In the genomic region with DNA sequence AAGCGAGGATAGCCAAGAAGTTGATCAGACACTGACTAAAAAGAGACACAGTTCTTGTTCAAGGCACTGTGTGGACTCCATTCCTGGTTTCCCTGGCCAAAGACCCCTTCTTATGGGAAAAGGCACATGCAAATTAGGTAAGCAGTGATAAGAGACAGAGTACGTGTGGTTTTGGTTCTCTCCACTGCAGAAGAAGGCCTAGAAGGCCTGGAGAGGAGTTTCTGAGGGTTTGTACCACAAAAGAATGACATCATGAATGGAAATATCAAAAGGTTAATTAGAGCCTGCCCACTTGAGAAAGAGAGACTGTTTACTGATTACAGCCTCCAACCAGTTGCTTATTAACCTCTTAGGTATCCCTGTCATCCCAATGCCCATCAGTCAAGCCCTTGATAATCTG, we compare ENCODE assay signal across 13 cellular contexts.
DNase-seq lines count a peak whose midpoint lies in the region; ATAC-seq lines count a peak whose summit lies in the region.
"Had no signal": no experiment of that assay in that cellular context is flagged by ENCODE, and none has a peak within 500 bp of the region (broad histone marks: within the 10 kb centered on the region; RNA-seq: fewer than 3 reads in every experiment).

No MANE protein-coding gene starts in this region.

- H3K4me1 Mint-ChIP-seq in activated naive CD8-positive, alpha-beta T cell treated with anti-CD3 and anti-CD28 coated beads, Interleukin-2, amount 50 U/mL, for 24 hours, result peaks cover 14% of the 10 kb centered on the region
- H3K4me1 Mint-ChIP-seq in activated naive CD8-positive, alpha-beta T cell treated with anti-CD3 and anti-CD28 coated beads for 36 hours, result peaks cover 14% of the 10 kb centered on the region
- H3K4me1 Mint-ChIP-seq: immature natural killer cell had no signal

- H3K4me3 Mint-ChIP-seq in activated naive CD8-positive, alpha-beta T cell treated with anti-CD3 and anti-CD28 coated beads, Interleukin-2, amount 50 U/mL, for 24 hours, result no peak overlapping the region
- no peak overlapping the region for H3K4me3 Mint-ChIP-seq in activated naive CD8-positive, alpha-beta T cell treated with anti-CD3 and anti-CD28 coated beads for 36 hours
- H3K4me3 Mint-ChIP-seq: immature natural killer cell; naive thymus-derived CD4-positive, alpha-beta T cell had no signal

- peak; percentile 73 for ATAC-seq in activated naive CD8-positive, alpha-beta T cell treated with anti-CD3 and anti-CD28 coated beads, Interleukin-2, amount 50 U/mL, for 24 hours
- ATAC-seq in GM21825 (IDR thresholded peaks at IDR 0.05; ENCODE audit: unreplicated experiment) (peak; percentile 95), HG03280 (IDR thresholded peaks at IDR 0.05; ENCODE audit: unreplicated experiment) (peak; percentile 66)
- ATAC-seq in stimulated activated naive CD8-positive, alpha-beta T cell treated with anti-CD3 and anti-CD28 coated beads, Interleukin-15, Interleukin-2, amounts not matched to agents 100 U/mL and 50 U/mL, for 24 hours, result peak; percentile 78
- ATAC-seq: naive thymus-derived CD4-positive, alpha-beta T cell had no signal

- DNase-seq in activated naive CD8-positive, alpha-beta T cell treated with anti-CD3 and anti-CD28 coated beads, Interleukin-2, amount 50 U/mL, for 24 hours, result no peak
- DNase-seq in activated naive CD8-positive, alpha-beta T cell treated with anti-CD3 and anti-CD28 coated beads for 36 hours, result no peak
- no peak for DNase-seq in stimulated activated naive CD8-positive, alpha-beta T cell treated with anti-CD3 and anti-CD28 coated beads, Interleukin-15, Interleukin-2, amounts not matched to agents 100 U/mL and 50 U/mL, for 24 hours
- no peak for DNase-seq in cortex of kidney (lab: John Stamatoyannopoulos, UW)
- no peak for DNase-seq in stimulated activated CD4-positive, alpha-beta T cell treated with anti-CD3 and anti-CD28 coated beads, Interleukin-1b, Interleukin-23, amount 100 ng/mL, for 48 hours
- no peak for DNase-seq in T-helper 2 cell
- DNase-seq: caudate nucleus; DMS79 treated with DMSO at 0.1 percent for 48 hours; immature natural killer cell; naive thymus-derived CD4-positive, alpha-beta T cell; NCI-H2029 had no signal

- no peaks in the 10 kb centered on the region for H3K36me3 Mint-ChIP-seq in activated naive CD8-positive, alpha-beta T cell treated with anti-CD3 and anti-CD28 coated beads, Interleukin-2, amount 50 U/mL, for 24 hours (ENCODE audit: low read depth)
- H3K36me3 Mint-ChIP-seq in activated naive CD8-positive, alpha-beta T cell treated with anti-CD3 and anti-CD28 coated beads for 36 hours, result no peaks in the 10 kb centered on the region

- H3K27me3 Mint-ChIP-seq in activated naive CD8-positive, alpha-beta T cell treated with anti-CD3 and anti-CD28 coated beads, Interleukin-2, amount 50 U/mL, for 24 hours, result peaks cover 5% of the 10 kb centered on the region
- H3K27me3 Mint-ChIP-seq in activated naive CD8-positive, alpha-beta T cell treated with anti-CD3 and anti-CD28 coated beads for 36 hours, result no peaks in the 10 kb centered on the region

- H3K9me3 Mint-ChIP-seq in activated naive CD8-positive, alpha-beta T cell treated with anti-CD3 and anti-CD28 coated beads, Interleukin-2, amount 50 U/mL, for 24 hours, result no peaks in the 10 kb centered on the region
- H3K9me3 Mint-ChIP-seq in activated naive CD8-positive, alpha-beta T cell treated with anti-CD3 and anti-CD28 coated beads for 36 hours, result no peaks in the 10 kb centered on the region

- peak overlapping the region; percentile 5 for H3K27ac Mint-ChIP-seq in activated naive CD8-positive, alpha-beta T cell treated with anti-CD3 and anti-CD28 coated beads, Interleukin-2, amount 50 U/mL, for 24 hours
- H3K27ac Mint-ChIP-seq in activated naive CD8-positive, alpha-beta T cell treated with anti-CD3 and anti-CD28 coated beads for 36 hours, result no peak overlapping the region
- H3K27ac Mint-ChIP-seq: immature natural killer cell had no signal
